2 cellular contexts compared by ENCODE assay signal in genomic region chr7:100964630-100965029, GRCh38.
A peak's percentile ranks its signal among the peaks of the same experiment; 100 is the strongest.
TF ChIP-seq lines count a peak whose summit lies in the region.

No MANE protein-coding gene starts in this region.

TF ChIP-seq in GM23338, 12 proteins besides CTCF, POLR2A, EP300 and RAD21:
- no peak for TF ChIP-seq ZNF462 (CRISPR knock-in tag; IDR thresholded peaks at IDR 0.05)
- TF ChIP-seq EZH2 (IDR thresholded peaks at IDR 0.05; ENCODE audit: low read depth, unreplicated experiment) = no peak
- TF ChIP-seq NANOG (IDR thresholded peaks at IDR 0.05; ENCODE audit: borderline replicate concordance) = no peak
- no peak for TF ChIP-seq EZH2phosphoT487 (IDR thresholded peaks at IDR 0.05; ENCODE audit: unreplicated experiment)
- TF ChIP-seq CREB1 (CRISPR knock-in tag; IDR thresholded peaks at IDR 0.05; ENCODE audit: low read depth) = no peak
- TF ChIP-seq JUNB (IDR thresholded peaks at IDR 0.05; ENCODE audit: unreplicated experiment) = no peak
- no peak for TF ChIP-seq ZNF331 (CRISPR knock-in tag; IDR thresholded peaks at IDR 0.05; ENCODE audit: low read depth)
- no peak for TF ChIP-seq ZNF114 (CRISPR knock-in tag; IDR thresholded peaks at IDR 0.05)
- TF ChIP-seq STAT1 (IDR thresholded peaks at IDR 0.05; ENCODE audit: unreplicated experiment) = no peak
- TF ChIP-seq, protein P1, sequence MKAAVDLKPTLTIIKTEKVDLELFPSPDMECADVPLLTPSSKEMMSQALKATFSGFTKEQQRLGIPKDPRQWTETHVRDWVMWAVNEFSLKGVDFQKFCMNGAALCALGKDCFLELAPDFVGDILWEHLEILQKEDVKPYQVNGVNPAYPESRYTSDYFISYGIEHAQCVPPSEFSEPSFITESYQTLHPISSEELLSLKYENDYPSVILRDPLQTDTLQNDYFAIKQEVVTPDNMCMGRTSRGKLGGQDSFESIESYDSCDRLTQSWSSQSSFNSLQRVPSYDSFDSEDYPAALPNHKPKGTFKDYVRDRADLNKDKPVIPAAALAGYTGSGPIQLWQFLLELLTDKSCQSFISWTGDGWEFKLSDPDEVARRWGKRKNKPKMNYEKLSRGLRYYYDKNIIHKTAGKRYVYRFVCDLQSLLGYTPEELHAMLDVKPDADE (IDR thresholded peaks at IDR 0.05) = no peak
- no peak for TF ChIP-seq POLR2AphosphoS5 (IDR thresholded peaks at IDR 0.05; ENCODE audit: low read depth)

TF ChIP-seq in WTC11, 78 proteins besides CTCF, POLR2A, EP300 and RAD21 (continued from another document):
- TF ChIP-seq IRF2 (CRISPR knock-in tag; IDR thresholded peaks at IDR 0.05; ENCODE audit: borderline replicate concordance, low read depth) (no peak), FOXP1 (CRISPR knock-in tag; IDR thresholded peaks at IDR 0.05; ENCODE audit: borderline replicate concordance) (peak; percentile 53; the same call in 1 of the 2 replicates), ZNF263 (CRISPR knock-in tag; IDR thresholded peaks at IDR 0.05; ENCODE audit: low read depth) (no peak), NR2C2 (CRISPR knock-in tag; IDR thresholded peaks at IDR 0.05) (no peak), ZNF219 (CRISPR knock-in tag; IDR thresholded peaks at IDR 0.05; ENCODE audit: borderline replicate concordance) (no peak), TP53 (CRISPR knock-in tag; IDR thresholded peaks at IDR 0.05) (0 out of 2 replicates have a peak, but pooled peaks have one; percentile 36)
- TF ChIP-seq, protein P2, sequence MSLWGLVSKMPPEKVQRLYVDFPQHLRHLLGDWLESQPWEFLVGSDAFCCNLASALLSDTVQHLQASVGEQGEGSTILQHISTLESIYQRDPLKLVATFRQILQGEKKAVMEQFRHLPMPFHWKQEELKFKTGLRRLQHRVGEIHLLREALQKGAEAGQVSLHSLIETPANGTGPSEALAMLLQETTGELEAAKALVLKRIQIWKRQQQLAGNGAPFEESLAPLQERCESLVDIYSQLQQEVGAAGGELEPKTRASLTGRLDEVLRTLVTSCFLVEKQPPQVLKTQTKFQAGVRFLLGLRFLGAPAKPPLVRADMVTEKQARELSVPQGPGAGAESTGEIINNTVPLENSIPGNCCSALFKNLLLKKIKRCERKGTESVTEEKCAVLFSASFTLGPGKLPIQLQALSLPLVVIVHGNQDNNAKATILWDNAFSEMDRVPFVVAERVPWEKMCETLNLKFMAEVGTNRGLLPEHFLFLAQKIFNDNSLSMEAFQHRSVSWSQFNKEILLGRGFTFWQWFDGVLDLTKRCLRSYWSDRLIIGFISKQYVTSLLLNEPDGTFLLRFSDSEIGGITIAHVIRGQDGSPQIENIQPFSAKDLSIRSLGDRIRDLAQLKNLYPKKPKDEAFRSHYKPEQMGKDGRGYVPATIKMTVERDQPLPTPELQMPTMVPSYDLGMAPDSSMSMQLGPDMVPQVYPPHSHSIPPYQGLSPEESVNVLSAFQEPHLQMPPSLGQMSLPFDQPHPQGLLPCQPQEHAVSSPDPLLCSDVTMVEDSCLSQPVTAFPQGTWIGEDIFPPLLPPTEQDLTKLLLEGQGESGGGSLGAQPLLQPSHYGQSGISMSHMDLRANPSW (CRISPR knock-in tag; conservative IDR thresholded peaks at IDR 0.05; ENCODE audit: low read depth) = 0 out of 2 replicates have a peak, but pooled peaks have one; percentile 42
- TF ChIP-seq, protein P3, sequence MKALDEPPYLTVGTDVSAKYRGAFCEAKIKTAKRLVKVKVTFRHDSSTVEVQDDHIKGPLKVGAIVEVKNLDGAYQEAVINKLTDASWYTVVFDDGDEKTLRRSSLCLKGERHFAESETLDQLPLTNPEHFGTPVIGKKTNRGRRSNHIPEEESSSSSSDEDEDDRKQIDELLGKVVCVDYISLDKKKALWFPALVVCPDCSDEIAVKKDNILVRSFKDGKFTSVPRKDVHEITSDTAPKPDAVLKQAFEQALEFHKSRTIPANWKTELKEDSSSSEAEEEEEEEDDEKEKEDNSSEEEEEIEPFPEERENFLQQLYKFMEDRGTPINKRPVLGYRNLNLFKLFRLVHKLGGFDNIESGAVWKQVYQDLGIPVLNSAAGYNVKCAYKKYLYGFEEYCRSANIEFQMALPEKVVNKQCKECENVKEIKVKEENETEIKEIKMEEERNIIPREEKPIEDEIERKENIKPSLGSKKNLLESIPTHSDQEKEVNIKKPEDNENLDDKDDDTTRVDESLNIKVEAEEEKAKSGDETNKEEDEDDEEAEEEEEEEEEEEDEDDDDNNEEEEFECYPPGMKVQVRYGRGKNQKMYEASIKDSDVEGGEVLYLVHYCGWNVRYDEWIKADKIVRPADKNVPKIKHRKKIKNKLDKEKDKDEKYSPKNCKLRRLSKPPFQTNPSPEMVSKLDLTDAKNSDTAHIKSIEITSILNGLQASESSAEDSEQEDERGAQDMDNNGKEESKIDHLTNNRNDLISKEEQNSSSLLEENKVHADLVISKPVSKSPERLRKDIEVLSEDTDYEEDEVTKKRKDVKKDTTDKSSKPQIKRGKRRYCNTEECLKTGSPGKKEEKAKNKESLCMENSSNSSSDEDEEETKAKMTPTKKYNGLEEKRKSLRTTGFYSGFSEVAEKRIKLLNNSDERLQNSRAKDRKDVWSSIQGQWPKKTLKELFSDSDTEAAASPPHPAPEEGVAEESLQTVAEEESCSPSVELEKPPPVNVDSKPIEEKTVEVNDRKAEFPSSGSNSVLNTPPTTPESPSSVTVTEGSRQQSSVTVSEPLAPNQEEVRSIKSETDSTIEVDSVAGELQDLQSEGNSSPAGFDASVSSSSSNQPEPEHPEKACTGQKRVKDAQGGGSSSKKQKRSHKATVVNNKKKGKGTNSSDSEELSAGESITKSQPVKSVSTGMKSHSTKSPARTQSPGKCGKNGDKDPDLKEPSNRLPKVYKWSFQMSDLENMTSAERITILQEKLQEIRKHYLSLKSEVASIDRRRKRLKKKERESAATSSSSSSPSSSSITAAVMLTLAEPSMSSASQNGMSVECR (CRISPR knock-in tag; IDR thresholded peaks at IDR 0.05; ENCODE audit: borderline replicate concordance) = no peak
TF ChIP-seq in WTC11: peak in this region for 3.
